20 cellular contexts compared by ENCODE assay signal in genomic region chr5:61653802-61654580, GRCh38.
"Had no signal": no experiment of that assay in that cellular context is flagged by ENCODE, and none has a peak within 500 bp of the region (broad histone marks: within the 10 kb centered on the region; RNA-seq: fewer than 3 reads in every experiment).

No MANE protein-coding gene starts in this region.

- H3K4me1 ChIP-seq: breast epithelium, transverse colon had no signal

- ATAC-seq: esophagus mucosa; left ventricle myocardium superior; mucosa of descending colon; natural killer cell; right cardiac atrium; stimulated activated naive CD8-positive, alpha-beta T cell treated with anti-CD3 and anti-CD28 coated beads, Interleukin-15, Interleukin-2, amounts not matched to agents 100 U/mL and 50 U/mL, for 24 hours had no signal

- H3K36me3 Mint-ChIP-seq: memory B cell, natural killer cell had no signal

- H3K4me3 Mint-ChIP-seq: activated CD4-positive, alpha-beta T cell treated with anti-CD3 and anti-CD28 coated beads, Interleukin-2, amount 10 ng/mL, durations not matched to agents 7 days and 5 days; memory B cell; natural killer cell had no signal

- H3K4me2 ChIP-seq: smooth muscle cell had no signal

- FAIRE-seq: endometrium had no signal

- H3K27ac ChIP-seq: breast epithelium, transverse colon had no signal

- H3K36me3 ChIP-seq: breast epithelium, transverse colon had no signal

- DNase-seq: activated CD4-positive, alpha-beta T cell treated with anti-CD3 and anti-CD28 coated beads, Interleukin-2, amount 10 ng/mL, durations not matched to agents 7 days and 5 days; activated naive CD4-positive, alpha-beta T cell treated with Interleukin-2 at 50 U/mL for 16 hours; activated T-cell treated with anti-CD3 and anti-CD28 coated beads for 4 hours; aorta; hypothalamus; left ventricle myocardium superior; mucosa of descending colon; natural killer cell; nucleus accumbens; posterior cingulate gyrus; right cardiac atrium; stimulated activated CD4-positive, alpha-beta T cell treated with anti-CD3 and anti-CD28 coated beads, Interleukin-4, amount 100 ng/mL, for 4 hours; stimulated activated CD8-positive, alpha-beta memory T cell treated with anti-CD3 and anti-CD28 coated beads, Interleukin-4, amount 100 ng/mL, for 48 hours; stimulated activated naive CD8-positive, alpha-beta T cell treated with anti-CD3 and anti-CD28 coated beads, Interleukin-15, Interleukin-2, amounts not matched to agents 100 U/mL and 50 U/mL, for 24 hours; transverse colon had no signal

- H3K27me3 ChIP-seq: breast epithelium, transverse colon had no signal

- H3K4me1 Mint-ChIP-seq: activated CD4-positive, alpha-beta T cell treated with anti-CD3 and anti-CD28 coated beads, Interleukin-2, amount 10 ng/mL, durations not matched to agents 7 days and 5 days; natural killer cell had no signal

- H3K9me3 ChIP-seq: breast epithelium, mucosa of descending colon, transverse colon had no signal

- H3K4me3 ChIP-seq: breast epithelium, mucosa of descending colon, smooth muscle cell, transverse colon had no signal

- H3K27ac Mint-ChIP-seq: activated CD4-positive, alpha-beta T cell treated with anti-CD3 and anti-CD28 coated beads, Interleukin-2, amount 10 ng/mL, durations not matched to agents 7 days and 5 days; memory B cell; natural killer cell had no signal

- H3K9me3 Mint-ChIP-seq: activated CD4-positive, alpha-beta T cell treated with anti-CD3 and anti-CD28 coated beads, Interleukin-2, amount 10 ng/mL, durations not matched to agents 7 days and 5 days; memory B cell; natural killer cell had no signal
